ENCODE assay signal across 7 cellular contexts in genomic region chr1:183609313-183609712, GRCh38. TPM values are rescaled to one million over a fixed set of nuclear protein-coding genes. Genes with fewer than 3 reads are reported as not detected.
DNase-seq lines count a peak whose midpoint lies in the region; ATAC-seq and TF ChIP-seq lines count a peak whose summit lies in the region.

No MANE protein-coding gene starts in this region.

- H3K4me3 ChIP-seq in HFF-Myc (replicated peaks; ENCODE audit: low read depth, low read length), result no peak overlapping the region
- H3K4me3 ChIP-seq in lung, result no peak overlapping the region

- H3K36me3 ChIP-seq in lung (ENCODE audit: control insufficient read depth in 2 of 2, insufficient read depth in 2 of 2, low read length in 2 of 2), result no peaks in the 10 kb centered on the region

- DNase-seq in GM10266 (ENCODE audit: extremely low spot score) (no peak), HFF-Myc (ENCODE audit: extremely low read depth, low read depth) (no peak), NCI-H526 (lab: John Stamatoyannopoulos, UW) (peak; percentile 84 to 93), cerebellum (ENCODE audit: low spot score) (peak; percentile 26), lung (ENCODE audit: low spot score) (peak; percentile 52), RWPE1 (ENCODE audit: low spot score) (no peak)

- H3K27ac ChIP-seq in lung (ENCODE audit: low read depth in 1 of 2, low read length in 1 of 2) (peak overlapping the region; percentile 29 to 56), RWPE1 (no peak overlapping the region)

- H3K27me3 ChIP-seq in lung (ENCODE audit: control insufficient read depth, insufficient read depth), result no peaks in the 10 kb centered on the region

- CTCF ChIA-PET in RWPE1 (lab: Yijun Ruan, JAX), result interaction anchor here (0.6 to 1.1 kb wide), 3 partner anchors 13 to 306 kb away, joined by 3 to 4 read pairs (median 3); no protein-coding TSS in a partner anchor

- TF ChIP-seq CTCF in GM10266 (IDR thresholded peaks at IDR 0.05; ENCODE audit: control insufficient read depth, insufficient read depth, low read depth, missing control alignments) (peak; percentile 50), HFF-Myc (IDR thresholded peaks at IDR 0.05; ENCODE audit: low read depth, low read length, missing control alignments) (peak; percentile 50), lung (IDR thresholded peaks at IDR 0.05; ENCODE audit: control extremely low read depth, extremely low read depth) (peak; percentile 23), RWPE1 (conservative IDR thresholded peaks at IDR 0.05; ENCODE audit: low read depth) (no peak)

- peaks cover 7 to 10% of the 10 kb centered on the region in 2 donors for H3K4me1 ChIP-seq in lung (ENCODE audit: control insufficient read depth in 2 of 2, insufficient read depth in 2 of 2, low read length in 2 of 2)

- 38 to 41% methylated on average over 5 of the region's 5 CpGs for WGBS in lung, 2 donors

- peak; percentile 84 for ATAC-seq in lung (ENCODE audit: insufficient read depth, low FRiP score)
- ATAC-seq in GM18873 (IDR thresholded peaks at IDR 0.05; ENCODE audit: low FRiP score, unreplicated experiment), result no peak

- POLR2A ChIA-PET in RWPE1 (lab: Yijun Ruan, JAX; ENCODE audit: low non-redundant PET), result no interaction called here

- H3K9me3 ChIP-seq in lung (ENCODE audit: control insufficient read depth in 2 of 2, insufficient read depth in 1 of 2, low read length in 1 of 2), result no peaks in the 10 kb centered on the region

RNA-seq across cellular contexts. Expression of gene NCF2, which starts 19.1 kb away (rescaled TPM):
- total RNA-seq in cerebellum (2.5 TPM), lung (10 to 100 TPM; 38.7 to 99.0 TPM)
- 100 to 1,000 TPM in 1 of 2 donors, 10 to 100 TPM in 1; 49.6 to 193 TPM for polyA plus RNA-seq in lung

RNA-seq across cellular contexts. Expression of gene ARPC5, which starts 26.3 kb away (rescaled TPM):
- total RNA-seq in cerebellum, result 47.4 TPM
- total RNA-seq in lung, result 100 to 1,000 TPM; 166 to 211 TPM
- 100 to 1,000 TPM; 165 to 266 TPM for polyA plus RNA-seq in lung

RNA-seq across cellular contexts. Expression of gene APOBEC4, which starts 43.8 kb away (rescaled TPM):
- total RNA-seq in cerebellum (not detected), lung (1 to 10 TPM; 3.3 to 5.3 TPM)
- polyA plus RNA-seq in lung, result 1 to 10 TPM; 1.4 to 2.9 TPM

Comparison
In these comparisons a context has a peak if more than half of its experiments do, and no peak if none do; other contexts are left out.
1. DNase-seq: peak in NCI-H526 (2 of 2), cerebellum (single experiment) and lung (single experiment); none in GM10266 (single experiment), HFF-Myc (single experiment) and RWPE1 (single experiment).
2. RNA of gene NCF2, which starts 19.1 kb away (total RNA-seq): 38.7 to 99.0 TPM in lung; 2.5 TPM in cerebellum (single experiment); every median in the first group is over 10 times any median in the second.